ENCODE assay signal across 19 cellular contexts in the genomic region with DNA sequence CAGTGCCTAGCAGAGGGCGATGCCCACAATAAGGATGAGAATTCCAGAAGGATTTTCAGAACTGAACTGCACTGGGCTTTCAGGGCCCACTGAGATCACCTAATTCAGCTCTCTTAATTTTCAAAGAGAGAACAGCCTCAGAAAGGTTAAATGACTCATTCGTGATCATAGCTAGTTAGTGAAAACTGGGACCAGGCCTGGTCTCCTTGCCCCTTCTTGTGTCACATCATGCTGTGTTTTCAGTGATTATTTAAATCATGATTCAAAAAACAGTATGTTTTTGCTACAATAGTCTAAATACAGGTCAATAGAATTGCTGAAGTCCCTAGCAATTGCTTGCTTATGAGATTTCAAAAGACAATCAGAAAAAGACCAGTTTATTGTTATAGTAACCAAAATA. TPM values are rescaled to one million over a fixed set of nuclear protein-coding genes. Genes with fewer than 3 reads are reported as not detected.
DNase-seq lines count a peak whose midpoint lies in the region; ATAC-seq and TF ChIP-seq lines count a peak whose summit lies in the region.
"Had no signal": no experiment of that assay in that cellular context is flagged by ENCODE, and none has a peak within 500 bp of the region (broad histone marks: within the 10 kb centered on the region; RNA-seq: fewer than 3 reads in every experiment).

No MANE protein-coding gene starts in this region.

- H2BK15ac ChIP-seq in IMR-90 (ENCODE audit: low read depth, low read length), result no peak overlapping the region

- no peak overlapping the region for H3K9ac ChIP-seq in IMR-90 (ENCODE audit: low read depth, low read length)

- H3K27ac Mint-ChIP-seq in activated T-cell treated with anti-CD3 and anti-CD28 coated beads, Interleukin-2, amount 50 U/mL, for 24 hours, result peak overlapping the region; percentile 56
- peak overlapping the region; percentile 46 for H3K27ac Mint-ChIP-seq in activated naive CD8-positive, alpha-beta T cell
- H3K27ac Mint-ChIP-seq: activated naive CD8-positive, alpha-beta T cell treated with anti-CD3 and anti-CD28 coated beads, Interleukin-2, amount 10 ng/mL, durations not matched to agents 7 days and 5 days; mesothelial cell of epicardium had no signal

- H3K23ac ChIP-seq in IMR-90 (ENCODE audit: low read depth, low read length), result no peak overlapping the region

- no peak overlapping the region for H4K8ac ChIP-seq in IMR-90 (ENCODE audit: low read depth in 2 of 2, low read length in 2 of 2)

- no peak overlapping the region for H4K5ac ChIP-seq in IMR-90 (ENCODE audit: low read depth, low read length)

- H3K9me3 Mint-ChIP-seq in activated T-cell treated with anti-CD3 and anti-CD28 coated beads, Interleukin-2, amount 50 U/mL, for 24 hours, result no peaks in the 10 kb centered on the region
- no peaks in the 10 kb centered on the region for H3K9me3 Mint-ChIP-seq in activated naive CD8-positive, alpha-beta T cell (ENCODE audit: low read depth)
- H3K9me3 Mint-ChIP-seq: activated naive CD8-positive, alpha-beta T cell treated with anti-CD3 and anti-CD28 coated beads, Interleukin-2, amount 10 ng/mL, durations not matched to agents 7 days and 5 days had no signal

- H3K9me3 ChIP-seq in IMR-90 (ENCODE audit: control insufficient read depth, insufficient read depth, low read length) (no peaks in the 10 kb centered on the region), osteoblast (ENCODE audit: low read depth, low read length) (no peaks in the 10 kb centered on the region), right lobe of liver (no peaks in the 10 kb centered on the region)
- H3K9me3 ChIP-seq: HAP-1, SJSA1 had no signal

- H3K9me1 ChIP-seq in IMR-90 (ENCODE audit: insufficient read depth, low read length), result peaks cover 7% of the 10 kb centered on the region

- DNase-seq in activated T-cell treated with anti-CD3 and anti-CD28 coated beads, Interleukin-2, amount 50 U/mL, for 24 hours, result no peak
- no peak for DNase-seq in activated T-cell treated with anti-CD3 and anti-CD28 coated beads, Interleukin-2, amount 50 U/mL, for 1 hour
- DNase-seq in IMR-90 (peak; percentile 22), osteoblast (ENCODE audit: insufficient read length, low spot score, missing footprints) (peak; percentile 75), KBM-7 (no peak), right lobe of liver (no peak), caudate nucleus (lab: John Stamatoyannopoulos, UW) (no peak)
- DNase-seq: activated naive CD8-positive, alpha-beta T cell treated with anti-CD3 and anti-CD28 coated beads, Interleukin-2, amount 10 ng/mL, durations not matched to agents 7 days and 5 days; effector CD4-positive, alpha-beta T cell; GF-D8; kidney glomerular epithelial cell; NCI-H1930; occipital lobe; right cardiac atrium had no signal

- no peak overlapping the region for H2AK9ac ChIP-seq in IMR-90 (replicated peaks; ENCODE audit: low read depth, low read length, poor library complexity)

- peak overlapping the region; percentile 88 for H3K4me3 Mint-ChIP-seq in activated T-cell treated with anti-CD3 and anti-CD28 coated beads, Interleukin-2, amount 50 U/mL, for 24 hours
- peak overlapping the region; percentile 86 for H3K4me3 Mint-ChIP-seq in activated naive CD8-positive, alpha-beta T cell

- no peak overlapping the region for H4K91ac ChIP-seq in IMR-90 (ENCODE audit: insufficient read depth, low read depth, low read length)

- H2BK5ac ChIP-seq in IMR-90 (ENCODE audit: low read depth, low read length, poor library complexity, severe bottlenecking), result no peak overlapping the region

- H4K20me1 ChIP-seq in IMR-90 (ENCODE audit: insufficient read depth, low read length) (peaks cover 11% of the 10 kb centered on the region), osteoblast (ENCODE audit: insufficient read depth, low read length) (peaks cover 2% of the 10 kb centered on the region)

- H3K4me3 ChIP-seq in IMR-90 (ENCODE audit: insufficient read depth, low read depth, low read length) (no peak overlapping the region), osteoblast (ENCODE audit: insufficient read depth, low read length) (no peak overlapping the region), right lobe of liver (no peak overlapping the region)
- H3K4me3 ChIP-seq: hepatocyte, SJSA1 had no signal

- CTCF ChIA-PET in IMR-90 (lab: Yijun Ruan, JAX), result interaction anchor here (0.5 kb wide), 1 partner anchor 104 kb away, joined by 5 read pairs; no protein-coding TSS in a partner anchor

- H3K14ac ChIP-seq in IMR-90 (replicated peaks; ENCODE audit: low read depth, low read length), result no peak overlapping the region

- TF ChIP-seq POLR2A in IMR-90 (IDR thresholded peaks at IDR 0.05; ENCODE audit: low read depth, low read length) (no peak), right lobe of liver (IDR thresholded peaks at IDR 0.05) (no peak)

- H3K27me3 Mint-ChIP-seq in activated T-cell treated with anti-CD3 and anti-CD28 coated beads, Interleukin-2, amount 50 U/mL, for 24 hours, result peaks cover 35% of the 10 kb centered on the region
- no peaks in the 10 kb centered on the region for H3K27me3 Mint-ChIP-seq in activated naive CD8-positive, alpha-beta T cell
- H3K27me3 Mint-ChIP-seq: activated naive CD8-positive, alpha-beta T cell treated with anti-CD3 and anti-CD28 coated beads, Interleukin-2, amount 10 ng/mL, durations not matched to agents 7 days and 5 days had no signal

- no peak overlapping the region; the same call in 1 of the 2 replicates for H2BK20ac ChIP-seq in IMR-90 (ENCODE audit: low read depth, low read length)

- no peak overlapping the region for H2BK120ac ChIP-seq in IMR-90 (ENCODE audit: low read depth, low read length)

- H3K4me2 ChIP-seq in IMR-90 (ENCODE audit: low read depth, low read length), result no peak overlapping the region
- H3K4me2 ChIP-seq in osteoblast (ENCODE audit: insufficient read depth, low read length), result peak overlapping the region; percentile 38

- no peak for TF ChIP-seq RAD21 in IMR-90 (IDR thresholded peaks at IDR 0.05; ENCODE audit: low read length)

- no peak overlapping the region for H2AFZ ChIP-seq in IMR-90 (replicated peaks; ENCODE audit: low read length, poor library complexity)
- H2AFZ ChIP-seq in osteoblast (ENCODE audit: low read length), result no peak overlapping the region
- H2AFZ ChIP-seq: hepatocyte had no signal

- H3K36me3 Mint-ChIP-seq in activated T-cell treated with anti-CD3 and anti-CD28 coated beads, Interleukin-2, amount 50 U/mL, for 24 hours (ENCODE audit: low read depth), result peaks cover 46% of the 10 kb centered on the region
- H3K36me3 Mint-ChIP-seq in activated naive CD8-positive, alpha-beta T cell, result no peaks in the 10 kb centered on the region

- WGBS in IMR-90 (ENCODE audit: extremely low coverage in 2 of 2, insufficient read length in 1 of 2), 2 experiments, result no CpG with 5 or more reads among the region's 2 CpGs
- WGBS in right lobe of liver (ENCODE audit: insufficient coverage, low coverage, low lambda C conversion rate, missing lambda C conversion rate), result 56% methylated on average over 2 of the region's 2 CpGs

- no peaks in the 10 kb centered on the region for H3K27me3 ChIP-seq in IMR-90 (ENCODE audit: control insufficient read depth, insufficient read depth, low read length)
- peaks cover 2% of the 10 kb centered on the region for H3K27me3 ChIP-seq in osteoblast (ENCODE audit: insufficient read depth, low read length)
- H3K27me3 ChIP-seq in right lobe of liver, result no peaks in the 10 kb centered on the region
- H3K27me3 ChIP-seq: hepatocyte, SJSA1 had no signal

- ATAC-seq in IMR-90 (ENCODE audit: low read depth) (no peak), right lobe of liver (no peak)
- ATAC-seq: right cardiac atrium had no signal

- H3K4ac ChIP-seq in IMR-90 (ENCODE audit: low read depth, low read length), result no peak overlapping the region

- H2AK5ac ChIP-seq in IMR-90 (ENCODE audit: low read depth, low read length), result no peak overlapping the region

- H3K4me1 ChIP-seq in IMR-90 (ENCODE audit: control insufficient read depth, insufficient read depth, low read length), result peaks cover 7% of the 10 kb centered on the region
- peaks cover 16% of the 10 kb centered on the region for H3K4me1 ChIP-seq in osteoblast (ENCODE audit: insufficient read depth, low read length)
- no peaks in the 10 kb centered on the region for H3K4me1 ChIP-seq in right lobe of liver

- H3K56ac ChIP-seq in IMR-90 (ENCODE audit: extremely low read depth, insufficient read depth, low read length), result no peak overlapping the region

- H3K27ac ChIP-seq in IMR-90 (ENCODE audit: insufficient read depth, low read length), result no peak overlapping the region
- no peak overlapping the region for H3K27ac ChIP-seq in osteoblast (ENCODE audit: low read depth, low read length)
- H3K27ac ChIP-seq in right lobe of liver, result no peak overlapping the region
- H3K27ac ChIP-seq in caudate nucleus (ENCODE audit: low read depth, low read length), result no peak overlapping the region
- H3K27ac ChIP-seq: hepatocyte, SJSA1 had no signal

- in situ Hi-C loops in IMR-90 (cut with MboI; ENCODE audit: low sequenced_read_pairs) (loop anchor here (5.0 kb wide), 1 partner anchor 302 kb away; no protein-coding TSS in a partner anchor), KBM-7 (cut with MboI; ENCODE audit: low pct_unique_long_range_greater_than_20kb, low sequenced_read_pairs) (no loop called here)

- no peaks in the 10 kb centered on the region; the same call in 1 of the 2 replicates for H3K36me3 ChIP-seq in IMR-90 (ENCODE audit: control insufficient read depth, insufficient read depth, low read length)
- H3K36me3 ChIP-seq in osteoblast (ENCODE audit: insufficient read depth, low read length), result peaks cover 5% of the 10 kb centered on the region
- peaks cover 0 to 6% (median 0%) of the 10 kb centered on the region in 4 donors for H3K36me3 ChIP-seq in right lobe of liver

- no TSS peak for BruUV-seq in IMR-90 (replicated peaks; lab: Mats Ljungman, UMichigan)

- peaks cover 10 to 13% of the 10 kb centered on the region in 2 experiments; a peak in 3 of 4 replicates for H3K79me1 ChIP-seq in IMR-90 (ENCODE audit: low read depth in 1 of 2, low read length in 2 of 2)

- peaks cover 41% of the 10 kb centered on the region for H3K4me1 Mint-ChIP-seq in activated T-cell treated with anti-CD3 and anti-CD28 coated beads, Interleukin-2, amount 50 U/mL, for 24 hours (ENCODE audit: low read depth)
- peaks cover 27% of the 10 kb centered on the region for H3K4me1 Mint-ChIP-seq in activated naive CD8-positive, alpha-beta T cell (ENCODE audit: low read depth)

- POLR2A ChIA-PET in IMR-90 (lab: Charles Lee; ENCODE audit: unreplicated experiment), result no interaction called here

- intact Hi-C loops in IMR-90 (cut with micrococcal nuclease) (loop anchor here (5.0 kb wide), 1 partner anchor 203 kb away; no protein-coding TSS in a partner anchor), right lobe of liver (cut with DNase I) (no loop called here)

- H3K79me2 ChIP-seq in osteoblast (ENCODE audit: insufficient read depth, low read length), result peaks cover 24% of the 10 kb centered on the region

- dilution Hi-C loops in IMR-90 (cut with HindIII; ENCODE audit: low sequenced_read_pairs, unreplicated experiment), result no loop called here

- TF ChIP-seq CTCF in IMR-90 (conservative IDR thresholded peaks at IDR 0.05; ENCODE audit: low read depth, low read length), result no peak
- no peak for TF ChIP-seq CTCF in osteoblast (IDR thresholded peaks at IDR 0.05; ENCODE audit: extremely low read depth, low read depth, low read length)
- no peak for TF ChIP-seq CTCF in right lobe of liver (IDR thresholded peaks at IDR 0.05)

- H3K18ac ChIP-seq in IMR-90 (ENCODE audit: low read depth, low read length), result no peak overlapping the region

RNA-seq across cellular contexts. Expression of a gene that starts 2.3 kb away (rescaled TPM):
- total RNA-seq in IMR-90 (2012; rRNA removed) (11.4 and 14.9 TPM in 2 replicates), osteoblast (4.1 and 4.7 TPM in 2 replicates), right lobe of liver (1 to 10 TPM; 3.1 to 6.4 (median 4.2) TPM)
- 19.6 and 27.9 TPM in 2 replicates for polyA plus RNA-seq in IMR-90 (2012; rRNA removed)
- 3.8 and 5.3 TPM in 2 replicates for polyA plus RNA-seq in IMR-90 (2012; cell fraction: cytosol; rRNA removed)
- polyA plus RNA-seq in IMR-90 (2012; cell fraction: nucleus; rRNA removed; ENCODE audit: low replicate concordance), result 14.1 and 107 TPM in 2 replicates

Comparison
In these comparisons a context has a peak if more than half of its experiments do, and no peak if none do; other contexts are left out.
1. DNase-seq: peak in IMR-90 (single experiment) and osteoblast (single experiment); none in activated T-cell treated with anti-CD3 and anti-CD28 coated beads, Interleukin-2, amount 50 U/mL, for 24 hours (single experiment), activated T-cell treated with anti-CD3 and anti-CD28 coated beads, Interleukin-2, amount 50 U/mL, for 1 hour (single experiment), KBM-7 (single experiment), right lobe of liver (0 of 3) and caudate nucleus (0 of 61).